ENCODE assay signal across 8 cellular contexts in genomic region chr6:138106665-138107077, GRCh38. TPM values are rescaled to one million over a fixed set of nuclear protein-coding genes. Genes with fewer than 3 reads are reported as not detected.
DNase-seq lines count a peak whose midpoint lies in the region; TF ChIP-seq lines count a peak whose summit lies in the region.

No MANE protein-coding gene starts in this region.

- H4K20me1 ChIP-seq in Karpas-422 (ENCODE audit: insufficient read depth, low read depth, low read length): no peaks in the 10 kb centered on the region

- H3K27ac Mint-ChIP-seq in HFFc6 (peak overlapping the region; percentile 88), chondrocyte (ENCODE audit: unreplicated experiment) (peak overlapping the region; percentile 86)

- H2AFZ ChIP-seq in Karpas-422 (ENCODE audit: low read length): no peak overlapping the region

- no peaks in the 10 kb centered on the region for H3K36me3 ChIP-seq in muscle layer of colon (ENCODE audit: insufficient read depth, low read length)
- no peaks in the 10 kb centered on the region for H3K36me3 ChIP-seq in Karpas-422 (ENCODE audit: insufficient read depth, low read length)

- POLR2A ChIA-PET in AG04449 (lab: Yijun Ruan, JAX): no interaction called here

- H3K27me3 Mint-ChIP-seq in HFFc6 (ENCODE audit: insufficient read depth) (peaks cover 3% of the 10 kb centered on the region; the same call in 1 of the 2 replicates), chondrocyte (ENCODE audit: low read depth) (peaks cover 4% of the 10 kb centered on the region)

- H3K9me3 Mint-ChIP-seq in HFFc6 (no peaks in the 10 kb centered on the region), chondrocyte (ENCODE audit: low read depth) (no peaks in the 10 kb centered on the region)

- H3K9me3 ChIP-seq in muscle layer of colon (ENCODE audit: low read length) (no peaks in the 10 kb centered on the region), Karpas-422 (ENCODE audit: low read length) (no peaks in the 10 kb centered on the region)

- no peaks in the 10 kb centered on the region for H3K79me2 ChIP-seq in Karpas-422 (ENCODE audit: low read length)

- peak overlapping the region; percentile 69 for H3K27ac ChIP-seq in muscle layer of colon (ENCODE audit: low read depth, low read length)
- no peak overlapping the region for H3K27ac ChIP-seq in Karpas-422 (ENCODE audit: low read length)

- TF ChIP-seq CTCF in AG04449 (IDR thresholded peaks at IDR 0.05; ENCODE audit: insufficient read depth, low read length, missing control alignments): no peak
- no peak for TF ChIP-seq CTCF in HFFc6 (IDR thresholded peaks at IDR 0.05)
- no peak for TF ChIP-seq CTCF in chondrocyte (IDR thresholded peaks at IDR 0.05)

- H3K36me3 Mint-ChIP-seq in HFFc6 (ENCODE audit: low read depth) (peaks cover 3% of the 10 kb centered on the region), chondrocyte (ENCODE audit: low read depth) (no peaks in the 10 kb centered on the region)

- no peak overlapping the region for H3K4me2 ChIP-seq in Karpas-422 (ENCODE audit: low read depth, low read length, poor library complexity, severe bottlenecking)

- H3K4me3 Mint-ChIP-seq in HFFc6: peak overlapping the region; percentile 92
- H3K4me3 Mint-ChIP-seq in chondrocyte (ENCODE audit: unreplicated experiment): peak overlapping the region; percentile 93

- H3K4me3 ChIP-seq in AG04449 (ENCODE audit: low read depth, low read length) (peak overlapping the region; percentile 67), muscle layer of colon (ENCODE audit: low read depth in 1 of 2, low read length in 2 of 2) (peak overlapping the region; percentile 70 to 72), Karpas-422 (ENCODE audit: low read length) (no peak overlapping the region)

- H3K4me1 ChIP-seq in muscle layer of colon (ENCODE audit: insufficient read depth, low read length) (peaks cover 5% of the 10 kb centered on the region), Karpas-422 (ENCODE audit: low read length) (no peaks in the 10 kb centered on the region)

- CTCF ChIA-PET in AG04449 (lab: Yijun Ruan, JAX): interaction anchor here (0.9 to 4.2 kb wide), 6 partner anchors 10 to 484 kb away, joined by 3 to 117 read pairs (median 3); no protein-coding TSS in a partner anchor

- H3K4me1 Mint-ChIP-seq in HFFc6 (ENCODE audit: low read depth) (peaks cover 43% of the 10 kb centered on the region), chondrocyte (ENCODE audit: low read depth) (peaks cover 44% of the 10 kb centered on the region)

- H3K9ac ChIP-seq in muscle layer of colon (ENCODE audit: low read length) (peak overlapping the region; percentile 9), Karpas-422 (ENCODE audit: low read length) (no peak overlapping the region)

- no peaks in the 10 kb centered on the region for H3K27me3 ChIP-seq in muscle layer of colon (ENCODE audit: control insufficient read depth in 1 of 2, insufficient read depth in 2 of 2, low read length in 2 of 2)
- 0 out of 2 replicates have a peak, but pooled peaks cover 2% of the 10 kb centered on the region for H3K27me3 ChIP-seq in Karpas-422 (ENCODE audit: low read length)

- DNase-seq in AG04449 (ENCODE audit: low read depth, low spot score): no peak
- DNase-seq in HFFc6: no peak
- DNase-seq in chondrocyte (ENCODE audit: low spot score): no peak
- DNase-seq in stimulated activated CD4-positive, alpha-beta T cell treated with anti-CD3 and anti-CD28 coated beads, Interleukin-1b, Interleukin-23, amount 100 ng/mL, for 48 hours: no peak
- no peak for DNase-seq in Karpas-422
- no peak for DNase-seq in GM19238 (ENCODE audit: insufficient read length, low spot score)
- DNase-seq in iPS-NIHi7 (ENCODE audit: extremely low spot score): no peak

- no peaks in the 10 kb centered on the region for H3K9me2 ChIP-seq in Karpas-422 (replicated peaks; ENCODE audit: insufficient read depth, low read length)

RNA-seq across cellular contexts. Expression of gene PERP, which starts 0.5 kb away (rescaled TPM):
- total RNA-seq in HFFc6 (2021; fragmentation: NEBNext Ultra II Directional; extraction: Animal tissue kit (Norgen Biotek cat#: 25700)): 10 to 100 TPM; 40.6 to 53.4 (median 47.9) TPM
- 22.5 to 53.6 TPM (median 52.1 TPM) in 3 replicates for total RNA-seq in chondrocyte
- total RNA-seq in Karpas-422 (2014; rRNA removed; shearing (Covaris generic); ENCODE audit: low replicate concordance): not detected in 2 replicates

RNA-seq across cellular contexts. Expression of gene ARFGEF3, which starts 55.1 kb away (rescaled TPM):
- under 1 TPM; 0.06 to 0.19 (median 0.08) TPM for total RNA-seq in HFFc6 (2021; fragmentation: NEBNext Ultra II Directional; extraction: Animal tissue kit (Norgen Biotek cat#: 25700))
- total RNA-seq in chondrocyte: 1.1 to 2.7 TPM (median 2.7 TPM) in 3 replicates
- 0.04 TPM in 1 of 2 replicates, not detected in the other for total RNA-seq in Karpas-422 (2014; rRNA removed; shearing (Covaris generic); ENCODE audit: low replicate concordance)

Comparison
In these comparisons a context has a peak if more than half of its experiments do, and no peak if none do; other contexts are left out.
1. RNA of gene PERP, which starts 0.5 kb away (total RNA-seq): 22.5 to 53.6 TPM in chondrocyte and 40.6 to 53.4 TPM in HFFc6; not detected in Karpas-422; every median in the first group is over 10 times any median in the second.